ENCODE assay signal across 18 cellular contexts in genomic region chr5:100852051-100852450, GRCh38. TPM values are rescaled to one million over a fixed set of nuclear protein-coding genes. Genes with fewer than 3 reads are reported as not detected.
DNase-seq lines count a peak whose midpoint lies in the region; ATAC-seq and TF ChIP-seq lines count a peak whose summit lies in the region.
"Had no signal": no experiment of that assay in that cellular context is flagged by ENCODE, and none has a peak within 500 bp of the region (broad histone marks: within the 10 kb centered on the region; RNA-seq: fewer than 3 reads in every experiment).

No MANE protein-coding gene starts in this region.

- H3K9ac ChIP-seq in MM.1S (ENCODE audit: low read length), result no peak overlapping the region

- no peak overlapping the region for H3K4me3 Mint-ChIP-seq in CD4-positive, CD25-positive, alpha-beta regulatory T cell
- H3K4me3 Mint-ChIP-seq in activated T-helper 2 cell treated with anti-CD3 and anti-CD28 coated beads, Interferon-gamma antibody, Interleukin-2, Interleukin-4, amounts not matched to agents 10 μg/mL and 5 μg/mL and 100 μg/mL, durations not matched to agents 14 hours and 24 hours and 36 hours (ENCODE audit: low read depth), result no peak overlapping the region
- no peak overlapping the region for H3K4me3 Mint-ChIP-seq in stimulated activated effector memory CD8-positive, alpha-beta T cell treated with anti-CD3 and anti-CD28 coated beads, Interleukin-12 subunit alpha, Interleukin-12 subunit beta, amount 100 ng/mL, for 72 hours
- H3K4me3 Mint-ChIP-seq: GM23338 had no signal

- peak overlapping the region; percentile 77 for H3K27ac ChIP-seq in CD4-positive, CD25-positive, alpha-beta regulatory T cell (ENCODE audit: insufficient read depth, low read length, poor library complexity, severe bottlenecking)
- peak overlapping the region; percentile 84; the same call in 1 of the 2 replicates for H3K27ac ChIP-seq in MM.1S (ENCODE audit: low read length)
- no peak overlapping the region for H3K27ac ChIP-seq in uterus
- H3K27ac ChIP-seq: C4-2B, SJSA1 had no signal

- H3K27ac Mint-ChIP-seq in CD4-positive, CD25-positive, alpha-beta regulatory T cell, result peak overlapping the region in 2 of 3 donors; percentile 51 to 62
- H3K27ac Mint-ChIP-seq in activated T-helper 2 cell treated with anti-CD3 and anti-CD28 coated beads, Interferon-gamma antibody, Interleukin-2, Interleukin-4, amounts not matched to agents 10 μg/mL and 5 μg/mL and 100 μg/mL, durations not matched to agents 14 hours and 24 hours and 36 hours, result peak overlapping the region; percentile 46
- H3K27ac Mint-ChIP-seq in stimulated activated effector memory CD8-positive, alpha-beta T cell treated with anti-CD3 and anti-CD28 coated beads, Interleukin-12 subunit alpha, Interleukin-12 subunit beta, amount 100 ng/mL, for 72 hours, result peak overlapping the region; percentile 89
- H3K27ac Mint-ChIP-seq: GM23338 had no signal

- no peak overlapping the region for H2AFZ ChIP-seq in MM.1S (ENCODE audit: low read length)
- H2AFZ ChIP-seq: GM23338 had no signal

- intact Hi-C loops in activated T-helper 2 cell treated with anti-CD3 and anti-CD28 coated beads, Interferon-gamma antibody, Interleukin-2, Interleukin-4, amounts not matched to agents 10 μg/mL and 5 μg/mL and 100 μg/mL, durations not matched to agents 14 hours and 24 hours and 36 hours (cut with micrococcal nuclease), result loop anchor here (2.0 kb wide), 1 partner anchor 25 kb away; no protein-coding TSS in a partner anchor
- intact Hi-C loops in uterus (cut with DNase I; ENCODE audit: low total_unique reads), result no loop called here

- no peak for DNase-seq in CD4-positive, CD25-positive, alpha-beta regulatory T cell
- no peak for DNase-seq in MM.1S
- DNase-seq in activated T-helper 2 cell treated with anti-CD3 and anti-CD28 coated beads, Interferon-gamma antibody, Interleukin-2, Interleukin-4, amounts not matched to agents 10 μg/mL and 5 μg/mL and 100 μg/mL, durations not matched to agents 14 hours and 24 hours and 36 hours (ENCODE audit: low spot score), result no peak
- no peak for DNase-seq in stimulated activated effector memory CD8-positive, alpha-beta T cell treated with anti-CD3 and anti-CD28 coated beads, Interleukin-12 subunit alpha, Interleukin-12 subunit beta, amount 100 ng/mL, for 72 hours (ENCODE audit: low spot score in 2 of 2)
- DNase-seq in uterus, result no peak
- DNase-seq in T1000 (lab: John Stamatoyannopoulos, UW), result no peak
- DNase-seq: DMS 273 treated with DMSO at 0.1 percent for 48 hours, DND-41, GDM1, NCI-H1105 treated with DMSO at 0.1 percent for 48 hours, NCI-H1694 treated with DMSO at 0.1 percent for 48 hours, NCI-H2227 treated with DMSO at 0.1 percent for 48 hours, NCI-H524, NCI-H82 had no signal

- no peak for TF ChIP-seq POLR2A in uterus (IDR thresholded peaks at IDR 0.05)

- H3K9me3 ChIP-seq in CD4-positive, CD25-positive, alpha-beta regulatory T cell (ENCODE audit: control insufficient read depth in 2 of 2, low read length in 2 of 2), result no peaks in the 10 kb centered on the region
- H3K9me3 ChIP-seq in MM.1S (replicated peaks; ENCODE audit: insufficient read depth, low read length) (no peaks in the 10 kb centered on the region), uterus (no peaks in the 10 kb centered on the region)
- H3K9me3 ChIP-seq: SJSA1 had no signal

- no peaks in the 10 kb centered on the region for H3K27me3 ChIP-seq in CD4-positive, CD25-positive, alpha-beta regulatory T cell (ENCODE audit: control insufficient read depth, insufficient read depth, low read length)
- H3K27me3 ChIP-seq in MM.1S (replicated peaks; ENCODE audit: insufficient read depth, low read length) (no peaks in the 10 kb centered on the region), uterus (no peaks in the 10 kb centered on the region)
- H3K27me3 ChIP-seq: SJSA1 had no signal

- no peaks in the 10 kb centered on the region for H4K20me1 ChIP-seq in MM.1S (ENCODE audit: insufficient read depth, low read length)

- H3K9me3 Mint-ChIP-seq in CD4-positive, CD25-positive, alpha-beta regulatory T cell, result no peaks in the 10 kb centered on the region
- no peaks in the 10 kb centered on the region for H3K9me3 Mint-ChIP-seq in activated T-helper 2 cell treated with anti-CD3 and anti-CD28 coated beads, Interferon-gamma antibody, Interleukin-2, Interleukin-4, amounts not matched to agents 10 μg/mL and 5 μg/mL and 100 μg/mL, durations not matched to agents 14 hours and 24 hours and 36 hours
- H3K9me3 Mint-ChIP-seq in stimulated activated effector memory CD8-positive, alpha-beta T cell treated with anti-CD3 and anti-CD28 coated beads, Interleukin-12 subunit alpha, Interleukin-12 subunit beta, amount 100 ng/mL, for 72 hours, result no peaks in the 10 kb centered on the region
- H3K9me3 Mint-ChIP-seq: GM23338 had no signal

- H3K4me3 ChIP-seq in CD4-positive, CD25-positive, alpha-beta regulatory T cell (ENCODE audit: low read depth, low read length), result no peak overlapping the region
- no peak overlapping the region for H3K4me3 ChIP-seq in MM.1S (ENCODE audit: low read length)
- H3K4me3 ChIP-seq in uterus, result no peak overlapping the region
- H3K4me3 ChIP-seq: GM23338, SJSA1 had no signal

- peaks cover 49% of the 10 kb centered on the region for H3K79me2 ChIP-seq in MM.1S (ENCODE audit: low read length)

- H3F3A ChIP-seq in MM.1S (ENCODE audit: insufficient read depth, low read length), result peaks cover 32% of the 10 kb centered on the region

- no peaks in the 10 kb centered on the region for H3K27me3 Mint-ChIP-seq in CD4-positive, CD25-positive, alpha-beta regulatory T cell
- H3K27me3 Mint-ChIP-seq in activated T-helper 2 cell treated with anti-CD3 and anti-CD28 coated beads, Interferon-gamma antibody, Interleukin-2, Interleukin-4, amounts not matched to agents 10 μg/mL and 5 μg/mL and 100 μg/mL, durations not matched to agents 14 hours and 24 hours and 36 hours (ENCODE audit: low read depth), result no peaks in the 10 kb centered on the region

- H3K36me3 ChIP-seq in CD4-positive, CD25-positive, alpha-beta regulatory T cell (ENCODE audit: control insufficient read depth, insufficient read depth, low read length), result peaks cover 17% of the 10 kb centered on the region
- 0 out of 2 replicates have a peak, but pooled peaks cover 12% of the 10 kb centered on the region for H3K36me3 ChIP-seq in MM.1S (replicated peaks; ENCODE audit: insufficient read depth, low read length)
- no peaks in the 10 kb centered on the region for H3K36me3 ChIP-seq in uterus
- H3K36me3 ChIP-seq: SJSA1 had no signal

- TF ChIP-seq CTCF in MM.1S (IDR thresholded peaks at IDR 0.05; ENCODE audit: low read length), result no peak
- TF ChIP-seq CTCF in uterus (IDR thresholded peaks at IDR 0.05), result no peak

- peaks cover 35 to 51% (median 43%) of the 10 kb centered on the region in 4 donors for H3K4me1 Mint-ChIP-seq in CD4-positive, CD25-positive, alpha-beta regulatory T cell
- peaks cover 48% of the 10 kb centered on the region for H3K4me1 Mint-ChIP-seq in activated T-helper 2 cell treated with anti-CD3 and anti-CD28 coated beads, Interferon-gamma antibody, Interleukin-2, Interleukin-4, amounts not matched to agents 10 μg/mL and 5 μg/mL and 100 μg/mL, durations not matched to agents 14 hours and 24 hours and 36 hours (ENCODE audit: low read depth)
- peaks cover 36% of the 10 kb centered on the region for H3K4me1 Mint-ChIP-seq in stimulated activated effector memory CD8-positive, alpha-beta T cell treated with anti-CD3 and anti-CD28 coated beads, Interleukin-12 subunit alpha, Interleukin-12 subunit beta, amount 100 ng/mL, for 72 hours
- H3K4me1 Mint-ChIP-seq: GM23338 had no signal

- peak overlapping the region; percentile 62 for H3K4me2 ChIP-seq in MM.1S (ENCODE audit: low read depth, low read length)
- H3K4me2 ChIP-seq: GM23338 had no signal

- H3K4me1 ChIP-seq in CD4-positive, CD25-positive, alpha-beta regulatory T cell (ENCODE audit: control insufficient read depth, insufficient read depth, low read length, poor library complexity, severe bottlenecking), result peaks cover 44% of the 10 kb centered on the region
- H3K4me1 ChIP-seq in MM.1S (ENCODE audit: low read length) (peaks cover 55% of the 10 kb centered on the region), uterus (no peaks in the 10 kb centered on the region)
- H3K4me1 ChIP-seq: SJSA1 had no signal

- peaks cover 12% of the 10 kb centered on the region for H3K36me3 Mint-ChIP-seq in CD4-positive, CD25-positive, alpha-beta regulatory T cell
- H3K36me3 Mint-ChIP-seq in activated T-helper 2 cell treated with anti-CD3 and anti-CD28 coated beads, Interferon-gamma antibody, Interleukin-2, Interleukin-4, amounts not matched to agents 10 μg/mL and 5 μg/mL and 100 μg/mL, durations not matched to agents 14 hours and 24 hours and 36 hours (ENCODE audit: low read depth), result peaks cover 71% of the 10 kb centered on the region
- peaks cover 86% of the 10 kb centered on the region for H3K36me3 Mint-ChIP-seq in stimulated activated effector memory CD8-positive, alpha-beta T cell treated with anti-CD3 and anti-CD28 coated beads, Interleukin-12 subunit alpha, Interleukin-12 subunit beta, amount 100 ng/mL, for 72 hours

- no peak for ATAC-seq in CD4-positive, CD25-positive, alpha-beta regulatory T cell (ENCODE audit: low read depth in 2 of 2)
- no peak for ATAC-seq in stimulated activated effector memory CD8-positive, alpha-beta T cell treated with anti-CD3 and anti-CD28 coated beads, Interleukin-12 subunit alpha, Interleukin-12 subunit beta, amount 100 ng/mL, for 72 hours
- ATAC-seq in GM18868 (IDR thresholded peaks at IDR 0.05; ENCODE audit: unreplicated experiment), result no peak
- ATAC-seq: GM23338 had no signal

- no peaks in the 10 kb centered on the region for H3K9me2 ChIP-seq in MM.1S (replicated peaks; ENCODE audit: insufficient read depth, low read length)

RNA-seq across cellular contexts. Expression of gene ST8SIA4, which starts 51.0 kb away (rescaled TPM):
- 55.2 TPM for total RNA-seq in CD4-positive, CD25-positive, alpha-beta regulatory T cell
- 10 to 100 TPM; 18.8 to 34.2 (median 25.3) TPM for polyA plus RNA-seq in CD4-positive, CD25-positive, alpha-beta regulatory T cell
- 79.1 and 82.3 TPM in 2 replicates for total RNA-seq in activated T-helper 2 cell treated with anti-CD3 and anti-CD28 coated beads, Interferon-gamma antibody, Interleukin-2, Interleukin-4, amounts not matched to agents 10 μg/mL and 5 μg/mL and 100 μg/mL, durations not matched to agents 14 hours and 24 hours and 36 hours
- total RNA-seq in uterus, result 10 to 100 TPM in 1 of 4 donors, 1 to 10 TPM in 3; 4.8 to 15.5 (median 6.2) TPM
- total RNA-seq: SJSA1 had no signal

Comparison
In these comparisons a context has a peak if more than half of its experiments do, and no peak if none do; other contexts are left out.
1. H3K27ac ChIP-seq: peak in CD4-positive, CD25-positive, alpha-beta regulatory T cell (single experiment) and MM.1S (single experiment); none in uterus (0 of 2).
2. Peak in every context shown above with its lines, with median percentiles within 50 percentile points of each other: H3K27ac Mint-ChIP-seq.